11 cellular contexts compared by ENCODE assay signal in genomic region chr10:35369049-35369760, GRCh38. TPM values are rescaled to one million over a fixed set of nuclear protein-coding genes. Genes with fewer than 3 reads are reported as not detected.
DNase-seq lines count a peak whose midpoint lies in the region; ATAC-seq and TF ChIP-seq lines count a peak whose summit lies in the region.
"Had no signal": no experiment of that assay in that cellular context is flagged by ENCODE, and none has a peak within 500 bp of the region (broad histone marks: within the 10 kb centered on the region; RNA-seq: fewer than 3 reads in every experiment).

No MANE protein-coding gene starts in this region.

- no peak overlapping the region for H3K4me2 ChIP-seq in SK-N-SH

- CTCF ChIA-PET in activated CD4-positive, alpha-beta T cell treated with anti-CD3 and anti-CD28 coated beads, Interleukin-2, amount 10 ng/mL, durations not matched to agents 7 days and 5 days (lab: Charles Lee), result interaction anchor here (0.6 kb wide), 1 partner anchor 449 kb away, joined by 3 read pairs; no protein-coding TSS in a partner anchor
- CTCF ChIA-PET in SK-N-SH (lab: Yijun Ruan, JAX), result no interaction called here

- no peaks in the 10 kb centered on the region for H3K9me3 ChIP-seq in body of pancreas
- no peaks in the 10 kb centered on the region for H3K9me3 ChIP-seq in lower lobe of right lung
- H3K9me3 ChIP-seq in SK-N-SH, result no peaks in the 10 kb centered on the region
- H3K9me3 ChIP-seq: thoracic aorta had no signal

- TF ChIP-seq POLR2A in body of pancreas (IDR thresholded peaks at IDR 0.05), result no peak

- intact Hi-C loops in body of pancreas (cut with DNase I) (no loop called here), lower lobe of right lung (cut with DNase I) (no loop called here)

- H3K4me1 Mint-ChIP-seq in activated CD4-positive, alpha-beta T cell treated with anti-CD3 and anti-CD28 coated beads, Interleukin-2, amount 10 ng/mL, durations not matched to agents 7 days and 5 days, result peaks cover 41% of the 10 kb centered on the region
- H3K4me1 Mint-ChIP-seq in type B pancreatic cell (ENCODE audit: unreplicated experiment), result peaks cover 52% of the 10 kb centered on the region

- H3K36me3 ChIP-seq in body of pancreas (replicated peaks in 1 of 2; ENCODE audit: insufficient read depth in 1 of 2, low read depth in 2 of 2) (no peaks in the 10 kb centered on the region), lower lobe of right lung (no peaks in the 10 kb centered on the region), SK-N-SH (replicated peaks in 1 of 2; ENCODE audit: control insufficient read depth in 1 of 2, insufficient read depth in 2 of 2, low read length in 1 of 2) (no peaks in the 10 kb centered on the region)
- H3K36me3 ChIP-seq: thoracic aorta had no signal

- no peak for TF ChIP-seq EP300 in SK-N-SH (IDR thresholded peaks at IDR 0.05; ENCODE audit: borderline replicate concordance in 1 of 2, low read depth in 1 of 2, low read length in 1 of 2)

- peak overlapping the region; percentile 51 for H3K27ac Mint-ChIP-seq in activated CD4-positive, alpha-beta T cell treated with anti-CD3 and anti-CD28 coated beads, Interleukin-2, amount 10 ng/mL, durations not matched to agents 7 days and 5 days
- peak overlapping the region; percentile 23 for H3K27ac Mint-ChIP-seq in type B pancreatic cell

- ATAC-seq in body of pancreas (peak; percentile 59), lower lobe of right lung (peak in 1 of 2 donors; percentile 23), GM21447 (IDR thresholded peaks at IDR 0.05; ENCODE audit: unreplicated experiment) (no peak), GM18867 (IDR thresholded peaks at IDR 0.05; ENCODE audit: unreplicated experiment) (no peak)

- H3K79me2 ChIP-seq in SK-N-SH (ENCODE audit: insufficient read depth), result peaks cover 100% of the 10 kb centered on the region

- peaks cover 10% of the 10 kb centered on the region for H3K36me3 Mint-ChIP-seq in activated CD4-positive, alpha-beta T cell treated with anti-CD3 and anti-CD28 coated beads, Interleukin-2, amount 10 ng/mL, durations not matched to agents 7 days and 5 days (ENCODE audit: low read depth)
- H3K36me3 Mint-ChIP-seq in type B pancreatic cell, result peaks cover 10% of the 10 kb centered on the region

- peak overlapping the region in 3 of 4 donors; percentile 45 to 57 (median 50) for H3K27ac ChIP-seq in body of pancreas
- peak overlapping the region; percentile 18 for H3K27ac ChIP-seq in lower lobe of right lung
- H3K27ac ChIP-seq in SK-N-SH (ENCODE audit: low read depth in 2 of 2, low read length in 1 of 2), result no peak overlapping the region

- H3K4me3 Mint-ChIP-seq in activated CD4-positive, alpha-beta T cell treated with anti-CD3 and anti-CD28 coated beads, Interleukin-2, amount 10 ng/mL, durations not matched to agents 7 days and 5 days, result no peak overlapping the region
- no peak overlapping the region for H3K4me3 Mint-ChIP-seq in type B pancreatic cell

- TF ChIP-seq RAD21 in SK-N-SH (IDR thresholded peaks at IDR 0.05; ENCODE audit: low read length), result no peak

- no peak overlapping the region for H2AFZ ChIP-seq in SK-N-SH (ENCODE audit: low read depth)

- H3K9me2 ChIP-seq in SK-N-SH, result no peaks in the 10 kb centered on the region

- no peak for DNase-seq in activated CD4-positive, alpha-beta T cell treated with anti-CD3 and anti-CD28 coated beads, Interleukin-2, amount 10 ng/mL, durations not matched to agents 7 days and 5 days
- DNase-seq in activated CD4-positive, alpha-beta T cell treated with anti-CD3 and anti-CD28 coated beads for 4 hours, result no peak
- DNase-seq in body of pancreas (peak in 1 of 4 donors; percentile 15), lower lobe of right lung (no peak), type B pancreatic cell (ENCODE audit: extremely low spot score, unreplicated experiment) (no peak), SK-N-SH (no peak)
- DNase-seq: activated T-cell treated with anti-CD3 and anti-CD28 coated beads, Interleukin-2, amount 50 U/mL, for 48 hours; NCI-H187 had no signal

- H3K4me1 ChIP-seq in body of pancreas (peaks cover 49% of the 10 kb centered on the region), lower lobe of right lung (peaks cover 74% of the 10 kb centered on the region), SK-N-SH (ENCODE audit: control insufficient read depth in 1 of 2, insufficient read depth in 2 of 2, low read depth in 1 of 2, low read length in 1 of 2) (peaks cover 6 to 12% of the 10 kb centered on the region in 2 experiments; a peak in 3 of 4 replicates)

- WGBS in body of pancreas, 2 donors, result 19 to 20% methylated on average over 7 of the region's 7 CpGs
- WGBS in SK-N-SH (ENCODE audit: low lambda C conversion rate), result 89% methylated on average over 7 of the region's 7 CpGs

- no peaks in the 10 kb centered on the region for H3K27me3 Mint-ChIP-seq in activated CD4-positive, alpha-beta T cell treated with anti-CD3 and anti-CD28 coated beads, Interleukin-2, amount 10 ng/mL, durations not matched to agents 7 days and 5 days
- no peaks in the 10 kb centered on the region for H3K27me3 Mint-ChIP-seq in type B pancreatic cell

- no peak overlapping the region for H3K9ac ChIP-seq in SK-N-SH

- TF ChIP-seq CTCF in body of pancreas (IDR thresholded peaks at IDR 0.05) (no peak), lower lobe of right lung (IDR thresholded peaks at IDR 0.05) (no peak), type B pancreatic cell (conservative IDR thresholded peaks at IDR 0.05) (no peak), SK-N-SH (IDR thresholded peaks at IDR 0.05) (no peak)

- H3K4me3 ChIP-seq in body of pancreas, result no peak overlapping the region
- H3K4me3 ChIP-seq in lower lobe of right lung, result no peak overlapping the region
- no peak overlapping the region for H3K4me3 ChIP-seq in SK-N-SH (ENCODE audit: low read depth in 2 of 2, low read length in 1 of 2)
- H3K4me3 ChIP-seq: thoracic aorta had no signal

- POLR2A ChIA-PET in activated CD4-positive, alpha-beta T cell treated with anti-CD3 and anti-CD28 coated beads, Interleukin-2, amount 10 ng/mL, durations not matched to agents 7 days and 5 days (lab: Charles Lee), result interaction anchor here (0.6 kb wide), 1 partner anchor 382 kb away, joined by 3 read pairs; no protein-coding TSS in a partner anchor
- POLR2A ChIA-PET in SK-N-SH (lab: Yijun Ruan, JAX), result no interaction called here

- H3K9me3 Mint-ChIP-seq in activated CD4-positive, alpha-beta T cell treated with anti-CD3 and anti-CD28 coated beads, Interleukin-2, amount 10 ng/mL, durations not matched to agents 7 days and 5 days, result no peaks in the 10 kb centered on the region
- H3K9me3 Mint-ChIP-seq in type B pancreatic cell, result peaks cover 7% of the 10 kb centered on the region

- peaks cover 93% of the 10 kb centered on the region for H4K20me1 ChIP-seq in SK-N-SH (ENCODE audit: insufficient read depth)

- no peaks in the 10 kb centered on the region for H3K27me3 ChIP-seq in body of pancreas
- no peaks in the 10 kb centered on the region for H3K27me3 ChIP-seq in lower lobe of right lung (ENCODE audit: low read depth)
- H3K27me3 ChIP-seq in SK-N-SH (ENCODE audit: insufficient read depth), result no peaks in the 10 kb centered on the region

- no peaks in the 10 kb centered on the region for H3F3A ChIP-seq in SK-N-SH (replicated peaks; ENCODE audit: insufficient read depth)

TF ChIP-seq in SK-N-SH, 30 proteins besides CTCF, POLR2A, EP300 and RAD21:
- TF ChIP-seq NRF1 (IDR thresholded peaks at IDR 0.05; ENCODE audit: low read depth, low read length) (no peak), SMC3 (IDR thresholded peaks at IDR 0.05; ENCODE audit: low read depth, low read length) (no peak), GATA2 (CRISPR knock-in tag; IDR thresholded peaks at IDR 0.05) (no peak), FOXM1 (IDR thresholded peaks at IDR 0.05; ENCODE audit: low read depth) (no peak), RCOR1 (IDR thresholded peaks at IDR 0.05; ENCODE audit: low read length) (no peak), ZBTB33 (IDR thresholded peaks at IDR 0.05; ENCODE audit: borderline replicate concordance, low read depth) (no peak), POLR2AphosphoS5 (IDR thresholded peaks at IDR 0.05; ENCODE audit: low read depth, low read length) (no peak), PBX3 (IDR thresholded peaks at IDR 0.05) (no peak)

RNA-seq across cellular contexts. Expression of gene CCNY, which starts 32.9 kb away (rescaled TPM):
- 10 to 100 TPM; 67.4 to 76.4 TPM for total RNA-seq in activated CD4-positive, alpha-beta T cell treated with anti-CD3 and anti-CD28 coated beads, Interleukin-2, amount 10 ng/mL, durations not matched to agents 7 days and 5 days
- total RNA-seq in body of pancreas, result 10 to 100 TPM in 1 of 2 donors, 1 to 10 TPM in 1; 9.6 to 18.9 TPM
- total RNA-seq in lower lobe of right lung, result 64.5 TPM
- 74.6 and 81.6 TPM in 2 replicates for total RNA-seq in type B pancreatic cell (ENCODE audit: low replicate concordance)
- 29.4 and 35.7 TPM in 2 replicates for polyA plus RNA-seq in SK-N-SH (2012; rRNA removed)
- 32.3 and 49.0 TPM in 2 replicates for polyA plus RNA-seq in SK-N-SH (2012; cell fraction: cytosol; rRNA removed)
- polyA plus RNA-seq in SK-N-SH (2012; cell fraction: nucleus; rRNA removed), result 10.9 and 26.2 TPM in 2 replicates

Comparison
In these comparisons a context has a peak if more than half of its experiments do, and no peak if none do; other contexts are left out.
1. H3K27ac ChIP-seq: peak in body of pancreas (3 of 4) and lower lobe of right lung (single experiment); none in SK-N-SH (0 of 2).